Comparison of ENCODE assay signal across 1 cellular context in the genomic region with DNA sequence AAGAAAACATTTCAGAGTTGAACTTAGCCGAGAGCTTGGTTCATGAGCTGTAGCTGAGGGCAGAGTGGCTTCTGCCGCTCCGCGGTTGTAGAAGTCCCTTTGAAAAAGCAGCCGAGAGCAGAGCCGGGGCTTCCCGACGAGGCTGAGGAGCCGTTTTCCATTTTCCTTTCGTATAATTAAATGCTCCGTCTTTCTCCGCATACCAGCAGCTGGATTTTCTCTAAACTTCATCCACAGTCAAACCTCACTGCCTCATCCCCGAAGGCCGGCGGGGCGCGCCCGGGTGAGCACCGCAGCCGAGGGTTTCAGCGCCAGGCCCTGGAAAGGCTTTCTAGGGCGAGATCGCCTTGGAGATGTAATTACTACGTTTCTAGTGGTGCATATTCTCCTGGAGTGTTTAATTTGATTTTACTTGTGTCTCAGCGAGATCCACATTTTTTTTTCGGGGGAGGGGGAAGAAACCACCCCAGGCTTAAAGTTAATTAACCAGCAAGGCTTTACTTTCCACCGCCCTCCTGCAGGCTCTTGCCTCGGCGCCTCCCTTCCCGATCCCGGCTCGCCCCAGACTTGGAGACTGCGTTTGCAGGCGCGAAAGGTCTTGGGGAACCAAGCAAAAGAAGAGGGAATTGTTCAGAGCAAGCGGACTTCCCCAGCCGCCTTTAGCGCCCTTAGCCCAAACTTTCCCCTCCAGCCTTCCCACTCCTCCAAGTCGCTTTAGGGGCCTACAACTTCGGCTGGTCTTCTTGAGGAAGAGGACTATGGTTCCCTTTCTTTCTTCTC.
TF ChIP-seq lines count a peak whose summit lies in the region.

No MANE protein-coding gene starts in this region.

TF ChIP-seq in IMR-90, 13 proteins besides CTCF, POLR2A, EP300 and RAD21:
- TF ChIP-seq RCOR1 (IDR thresholded peaks at IDR 0.05; ENCODE audit: insufficient replicate concordance, low read length): no peak
- TF ChIP-seq MAFK (IDR thresholded peaks at IDR 0.05; ENCODE audit: low read depth, low read length): no peak
- TF ChIP-seq, protein P1, sequence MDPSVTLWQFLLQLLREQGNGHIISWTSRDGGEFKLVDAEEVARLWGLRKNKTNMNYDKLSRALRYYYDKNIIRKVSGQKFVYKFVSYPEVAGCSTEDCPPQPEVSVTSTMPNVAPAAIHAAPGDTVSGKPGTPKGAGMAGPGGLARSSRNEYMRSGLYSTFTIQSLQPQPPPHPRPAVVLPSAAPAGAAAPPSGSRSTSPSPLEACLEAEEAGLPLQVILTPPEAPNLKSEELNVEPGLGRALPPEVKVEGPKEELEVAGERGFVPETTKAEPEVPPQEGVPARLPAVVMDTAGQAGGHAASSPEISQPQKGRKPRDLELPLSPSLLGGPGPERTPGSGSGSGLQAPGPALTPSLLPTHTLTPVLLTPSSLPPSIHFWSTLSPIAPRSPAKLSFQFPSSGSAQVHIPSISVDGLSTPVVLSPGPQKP (IDR thresholded peaks at IDR 0.05; ENCODE audit: borderline replicate concordance, low read depth, low read length): no peak
- TF ChIP-seq, protein P2, sequence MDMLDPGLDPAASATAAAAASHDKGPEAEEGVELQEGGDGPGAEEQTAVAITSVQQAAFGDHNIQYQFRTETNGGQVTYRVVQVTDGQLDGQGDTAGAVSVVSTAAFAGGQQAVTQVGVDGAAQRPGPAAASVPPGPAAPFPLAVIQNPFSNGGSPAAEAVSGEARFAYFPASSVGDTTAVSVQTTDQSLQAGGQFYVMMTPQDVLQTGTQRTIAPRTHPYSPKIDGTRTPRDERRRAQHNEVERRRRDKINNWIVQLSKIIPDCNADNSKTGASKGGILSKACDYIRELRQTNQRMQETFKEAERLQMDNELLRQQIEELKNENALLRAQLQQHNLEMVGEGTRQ (IDR thresholded peaks at IDR 0.05; ENCODE audit: low read depth, low read length): no peak
- no peak for TF ChIP-seq CEBPB (IDR thresholded peaks at IDR 0.05; ENCODE audit: low read depth, low read length)
- TF ChIP-seq FOS (IDR thresholded peaks at IDR 0.05; ENCODE audit: low read depth, low read length): no peak
- TF ChIP-seq MAZ (IDR thresholded peaks at IDR 0.05; ENCODE audit: borderline replicate concordance, low read depth, low read length): no peak
- no peak for TF ChIP-seq RFX5 (IDR thresholded peaks at IDR 0.05; ENCODE audit: low read depth, low read length)
- TF ChIP-seq CHD1 (IDR thresholded peaks at IDR 0.05; ENCODE audit: low read depth, low read length): no peak
- TF ChIP-seq BHLHE40 (IDR thresholded peaks at IDR 0.05; ENCODE audit: low read depth, low read length): no peak
- no peak for TF ChIP-seq SMC3 (IDR thresholded peaks at IDR 0.05; ENCODE audit: low read depth, low read length)
- no peak for TF ChIP-seq MXI1 (IDR thresholded peaks at IDR 0.05; ENCODE audit: borderline replicate concordance, low read depth, low read length)
- TF ChIP-seq NFE2L2 (IDR thresholded peaks at IDR 0.05; ENCODE audit: low read depth, low read length): no peak
